11 cellular contexts compared by ENCODE assay signal in the genomic region with DNA sequence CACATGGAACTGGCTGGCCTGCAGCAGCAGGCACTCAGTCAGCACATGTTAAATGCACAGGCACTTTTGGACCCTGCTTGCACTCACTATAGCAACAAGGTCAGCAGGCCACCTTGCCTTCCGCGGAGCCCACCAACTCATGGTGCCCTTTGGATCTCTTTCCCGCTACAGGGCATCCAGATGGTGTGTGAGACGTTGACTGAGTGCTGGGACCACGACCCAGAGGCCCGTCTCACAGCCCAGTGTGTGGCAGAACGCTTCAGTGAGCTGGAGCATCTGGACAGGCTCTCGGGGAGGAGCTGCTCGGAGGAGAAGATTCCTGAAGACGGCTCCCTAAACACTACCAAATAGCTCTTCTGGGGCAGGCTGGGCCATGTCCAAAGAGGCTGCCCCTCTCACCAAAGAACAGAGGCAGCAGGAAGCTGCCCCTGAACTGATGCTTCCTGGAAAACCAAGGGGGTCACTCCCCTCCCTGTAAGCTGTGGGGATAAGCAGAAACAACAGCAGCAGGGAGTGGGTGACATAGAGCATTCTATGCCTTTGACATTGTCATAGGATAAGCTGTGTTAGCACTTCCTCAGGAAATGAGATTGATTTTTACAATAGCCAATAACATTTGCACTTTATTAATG.
DNase-seq lines count a peak whose midpoint lies in the region; ATAC-seq and TF ChIP-seq lines count a peak whose summit lies in the region.
"Had no signal": no experiment of that assay in that cellular context is flagged by ENCODE, and none has a peak within 500 bp of the region (broad histone marks: within the 10 kb centered on the region; RNA-seq: fewer than 3 reads in every experiment).

No MANE protein-coding gene starts in this region.

- no peak overlapping the region for H3K4me3 Mint-ChIP-seq in Caco-2 (ENCODE audit: unreplicated experiment)
- H3K4me3 Mint-ChIP-seq in effector memory CD8-positive, alpha-beta T cell: no peak overlapping the region
- H3K4me3 Mint-ChIP-seq: brain had no signal

- peak overlapping the region; percentile 77 for H3K27ac ChIP-seq in A673 (ENCODE audit: low read depth, low read length, poor library complexity, severe bottlenecking)
- H3K27ac ChIP-seq in neutrophil: peak overlapping the region; percentile 48
- H3K27ac ChIP-seq in WERI-Rb-1: no peak overlapping the region

- peaks cover 43% of the 10 kb centered on the region for H3K4me1 Mint-ChIP-seq in Caco-2 (ENCODE audit: low read depth, unreplicated experiment)
- H3K4me1 Mint-ChIP-seq in effector memory CD8-positive, alpha-beta T cell (ENCODE audit: low read depth in 2 of 2): peaks cover 32 to 61% of the 10 kb centered on the region in 2 donors

- BruUV-seq in A673 (replicated peaks; lab: Mats Ljungman, UMichigan): no TSS peak
- BruUV-seq in Caco-2 (replicated peaks; lab: Mats Ljungman, UMichigan): no TSS peak

- H3K4me1 ChIP-seq in A673 (ENCODE audit: insufficient read depth, low read length, poor library complexity, severe bottlenecking): peaks cover 79% of the 10 kb centered on the region
- peaks cover 39% of the 10 kb centered on the region for H3K4me1 ChIP-seq in Caco-2
- H3K4me1 ChIP-seq in neutrophil (ENCODE audit: control insufficient read depth in 1 of 2, insufficient read depth in 1 of 2, low read depth in 1 of 2, low read length in 1 of 2): no peaks in the 10 kb centered on the region

- POLR2A ChIA-PET in A673 (lab: Charles Lee; ENCODE audit: low non-redundant PET) (interaction anchor here (0.5 to 0.6 kb wide), 2 partner anchors 22 to 519 kb away, joined by 3 read pairs; no protein-coding TSS in a partner anchor), Caco-2 (lab: Charles Lee) (no interaction called here)

- no peaks in the 10 kb centered on the region for H3K27me3 Mint-ChIP-seq in Caco-2 (ENCODE audit: insufficient read depth, unreplicated experiment)
- no peaks in the 10 kb centered on the region for H3K27me3 Mint-ChIP-seq in effector memory CD8-positive, alpha-beta T cell

- CTCF ChIA-PET in A673 (lab: Charles Lee): interaction anchor here (0.6 to 1.1 kb wide), 5 partner anchors 33 to 649 kb away, joined by 4 to 10 read pairs (median 6); no protein-coding TSS in a partner anchor
- CTCF ChIA-PET in Caco-2 (lab: Charles Lee): interaction anchor here (0.6 kb wide), 1 partner anchor 492 kb away, joined by 4 read pairs; no protein-coding TSS in a partner anchor

- H3K36me3 Mint-ChIP-seq in Caco-2 (ENCODE audit: insufficient read depth, unreplicated experiment): peaks cover 96% of the 10 kb centered on the region
- H3K36me3 Mint-ChIP-seq in effector memory CD8-positive, alpha-beta T cell (ENCODE audit: insufficient read depth): peaks cover 72% of the 10 kb centered on the region

- H3K9me3 Mint-ChIP-seq in Caco-2 (ENCODE audit: unreplicated experiment): no peaks in the 10 kb centered on the region
- H3K9me3 Mint-ChIP-seq in effector memory CD8-positive, alpha-beta T cell: no peaks in the 10 kb centered on the region
- H3K9me3 Mint-ChIP-seq: brain had no signal

- H3K27ac Mint-ChIP-seq in Caco-2 (ENCODE audit: unreplicated experiment): peak overlapping the region; percentile 67
- peak overlapping the region; percentile 44 to 95 for H3K27ac Mint-ChIP-seq in effector memory CD8-positive, alpha-beta T cell
- H3K27ac Mint-ChIP-seq: brain had no signal

- H3K9me3 ChIP-seq in A673 (ENCODE audit: low read depth, low read length, poor library complexity, severe bottlenecking) (no peaks in the 10 kb centered on the region), Caco-2 (no peaks in the 10 kb centered on the region), neutrophil (no peaks in the 10 kb centered on the region), WERI-Rb-1 (ENCODE audit: severe bottlenecking) (no peaks in the 10 kb centered on the region)

- DNase-seq in A673 (ENCODE audit: low spot score) (peak; percentile 90), Caco-2 (no peak), WERI-Rb-1 (no peak)
- DNase-seq in effector memory CD8-positive, alpha-beta T cell: no peak
- DNase-seq in NK-92 treated with Interleukin-12 subunit alpha and Interleukin-12 subunit beta, amount 100 ng/mL, for 24 hours (lab: John Stamatoyannopoulos, UW): no peak
- DNase-seq in activated CD8-positive, alpha-beta memory T cell treated with anti-CD3 and anti-CD28 coated beads, Interleukin-2, amount 50 U/mL, for 4 hours: no peak
- DNase-seq: erythroblast, OCI-M1 had no signal

- intact Hi-C loops in A673 (cut with micrococcal nuclease; ENCODE audit: unreplicated experiment): loop anchor here (2.0 to 5.0 kb wide), 3 partner anchors 34 to 344 kb away; no protein-coding TSS in a partner anchor
- intact Hi-C loops in Caco-2 (cut with micrococcal nuclease; ENCODE audit: unreplicated experiment): loop anchor here (5.0 to 10.0 kb wide), 4 partner anchors 84 to 467 kb away; partner anchors contain the start of gene TGFBR2

- TF ChIP-seq CTCF in A673 (conservative IDR thresholded peaks at IDR 0.05; ENCODE audit: low read depth, low read length) (no peak), Caco-2 (IDR thresholded peaks at IDR 0.05; ENCODE audit: insufficient read depth in 1 of 2, low read depth in 1 of 2, low read length in 1 of 2, severe bottlenecking in 1 of 2, unreplicated experiment in 1 of 2) (no peak), neutrophil (IDR thresholded peaks at IDR 0.05) (no peak), WERI-Rb-1 (IDR thresholded peaks at IDR 0.05; ENCODE audit: low read depth, low read length) (no peak)

- H3K27me3 ChIP-seq in A673 (replicated peaks; ENCODE audit: insufficient read depth, low read depth, low read length, poor library complexity): no peaks in the 10 kb centered on the region
- H3K27me3 ChIP-seq in Caco-2 (replicated peaks; ENCODE audit: control insufficient read depth, insufficient read depth, low read length): no peaks in the 10 kb centered on the region
- H3K27me3 ChIP-seq in neutrophil: no peaks in the 10 kb centered on the region
- H3K27me3 ChIP-seq in WERI-Rb-1 (ENCODE audit: insufficient read depth, low read depth, severe bottlenecking): no peaks in the 10 kb centered on the region

- no peak for ATAC-seq in effector memory CD8-positive, alpha-beta T cell (replicated peaks)
- no peak for ATAC-seq in HG03135 (IDR thresholded peaks at IDR 0.05; ENCODE audit: unreplicated experiment)

- H3K4me3 ChIP-seq in A673 (ENCODE audit: low read depth, low read length, poor library complexity, severe bottlenecking): no peak overlapping the region
- no peak overlapping the region for H3K4me3 ChIP-seq in Caco-2 (ENCODE audit: low read depth, low read length)
- no peak overlapping the region for H3K4me3 ChIP-seq in neutrophil (ENCODE audit: low read depth in 1 of 2, low read length in 1 of 2)
- H3K4me3 ChIP-seq in WERI-Rb-1 (ENCODE audit: low read depth, low read length): no peak overlapping the region

- H3K36me3 ChIP-seq in A673 (ENCODE audit: insufficient read depth, low read length, poor library complexity, severe bottlenecking) (peaks cover 5% of the 10 kb centered on the region), Caco-2 (ENCODE audit: control insufficient read depth, insufficient read depth, low read length) (peaks cover 12% of the 10 kb centered on the region), neutrophil (peaks cover 99% of the 10 kb centered on the region), WERI-Rb-1 (no peaks in the 10 kb centered on the region)
